In the genomic region with DNA sequence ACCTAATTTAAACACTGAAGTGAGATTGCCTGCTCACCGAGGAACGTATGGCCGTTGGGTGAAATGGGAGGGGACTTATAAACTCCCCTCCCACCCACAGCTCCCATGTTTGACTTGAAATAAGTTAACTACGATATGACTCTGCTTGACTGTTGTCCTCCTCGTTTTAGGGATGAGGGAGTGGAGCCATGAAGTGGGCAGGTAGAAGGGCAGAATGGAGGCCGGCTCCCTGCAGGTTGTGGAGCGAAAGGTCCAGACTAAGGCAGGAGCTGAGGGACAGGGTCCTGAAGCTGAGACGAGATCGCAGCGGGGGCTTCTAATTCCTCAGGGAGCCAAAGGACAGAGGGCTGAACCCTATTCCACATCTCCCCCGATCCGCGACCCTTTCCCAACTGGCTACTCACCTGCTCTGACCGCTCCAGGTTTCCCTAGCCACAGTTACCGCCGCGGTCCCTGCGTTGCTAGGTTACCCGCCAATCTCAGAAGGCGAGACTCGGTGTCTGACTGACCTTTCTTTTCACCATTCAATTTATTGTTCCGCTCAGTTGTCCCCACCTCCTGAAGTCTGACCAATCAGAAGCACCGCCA, we compare ENCODE assay signal across 8 cellular contexts. TPM values are rescaled to one million over a fixed set of nuclear protein-coding genes. Genes with fewer than 3 reads are reported as not detected.
DNase-seq lines count a peak whose midpoint lies in the region; ATAC-seq, FAIRE-seq and TF ChIP-seq lines count a peak whose summit lies in the region.

No MANE protein-coding gene starts in this region.

- H3K9me3 Mint-ChIP-seq in naive B cell: no peaks in the 10 kb centered on the region

- H3K27me3 ChIP-seq in bronchial epithelial cell (ENCODE audit: control insufficient read depth, insufficient read depth, low read length): no peaks in the 10 kb centered on the region

- DNase-seq in Jurkat, Clone E6-1 (ENCODE audit: low read depth, low spot score): no peak
- no peak for DNase-seq in bronchial epithelial cell (ENCODE audit: low read depth)
- DNase-seq in naive B cell: no peak
- no peak for DNase-seq in SKM-1 treated with dmso at 0.1 percent for 144 hours (lab: John Stamatoyannopoulos, UW; ENCODE audit: unreplicated experiment)
- DNase-seq in NCI-H1694 (lab: John Stamatoyannopoulos, UW): no peak

- H3K27ac Mint-ChIP-seq in naive B cell: peak overlapping the region; percentile 88 to 99 (median 96)

- peak overlapping the region; percentile 84 to 97 (median 95) for H3K4me3 Mint-ChIP-seq in naive B cell

- peak; percentile 2 for ATAC-seq in GM18511 (IDR thresholded peaks at IDR 0.05; ENCODE audit: unreplicated experiment)
- ATAC-seq in naive B cell (ENCODE audit: low read depth in 2 of 2): no peak
- no peak for ATAC-seq in GM21360 (IDR thresholded peaks at IDR 0.05; ENCODE audit: unreplicated experiment)
- no peak for ATAC-seq in GM21390 (IDR thresholded peaks at IDR 0.05; ENCODE audit: unreplicated experiment)

- peak overlapping the region; percentile 86 for H3K4me3 ChIP-seq in Jurkat, Clone E6-1 (ENCODE audit: low read length)
- peak overlapping the region; percentile 30 for H3K4me3 ChIP-seq in bronchial epithelial cell (ENCODE audit: low read depth, low read length)

- no peaks in the 10 kb centered on the region for H3K36me3 ChIP-seq in bronchial epithelial cell (ENCODE audit: control insufficient read depth, insufficient read depth, low read length)

- no peaks in the 10 kb centered on the region for H3K36me3 Mint-ChIP-seq in naive B cell

- peaks cover 26 to 47% (median 31%) of the 10 kb centered on the region in 3 donors for H3K4me1 Mint-ChIP-seq in naive B cell

- FAIRE-seq in bronchial epithelial cell (lab: Jason Lieb, UNC): no peak

- no peaks in the 10 kb centered on the region for H3K27me3 Mint-ChIP-seq in naive B cell

- no peak for TF ChIP-seq CTCF in bronchial epithelial cell (IDR thresholded peaks at IDR 0.05; ENCODE audit: insufficient read depth, low read length, severe bottlenecking)

RNA-seq across cellular contexts. Expression of gene TPCN1, which starts 0.6 kb away (rescaled TPM):
- 8.8 TPM for polyA plus RNA-seq in Jurkat, Clone E6-1 (2012; ENCODE audit: insufficient read depth, insufficient read length)
- total RNA-seq in bronchial epithelial cell: 9.0 and 11.3 TPM in 2 replicates
- polyA plus RNA-seq in naive B cell (ENCODE audit: low read depth in 6 of 6): 10 to 100 TPM in 5 of 6 donors, 1 to 10 TPM in 1; 8.8 to 26.2 (median 18.9) TPM

RNA-seq across cellular contexts. Expression of gene RITA1, which starts 35.2 kb away (rescaled TPM):
- polyA plus RNA-seq in Jurkat, Clone E6-1 (2012; ENCODE audit: insufficient read depth, insufficient read length): 28.2 TPM
- 14.6 and 17.6 TPM in 2 replicates for total RNA-seq in bronchial epithelial cell
- 10 to 100 TPM; 21.0 to 31.9 (median 24.1) TPM for polyA plus RNA-seq in naive B cell (ENCODE audit: low read depth in 6 of 6)

RNA-seq across cellular contexts. Expression of gene DDX54, which starts 35.4 kb away (rescaled TPM):
- polyA plus RNA-seq in Jurkat, Clone E6-1 (2012; ENCODE audit: insufficient read depth, insufficient read length): 149 TPM
- total RNA-seq in bronchial epithelial cell: 31.4 and 40.5 TPM in 2 replicates
- polyA plus RNA-seq in naive B cell (ENCODE audit: low read depth in 6 of 6): 10 to 100 TPM in 5 of 6 donors, 1 to 10 TPM in 1; 9.0 to 45.5 (median 25.4) TPM
